10 cellular contexts compared by ENCODE assay signal in the genomic region with DNA sequence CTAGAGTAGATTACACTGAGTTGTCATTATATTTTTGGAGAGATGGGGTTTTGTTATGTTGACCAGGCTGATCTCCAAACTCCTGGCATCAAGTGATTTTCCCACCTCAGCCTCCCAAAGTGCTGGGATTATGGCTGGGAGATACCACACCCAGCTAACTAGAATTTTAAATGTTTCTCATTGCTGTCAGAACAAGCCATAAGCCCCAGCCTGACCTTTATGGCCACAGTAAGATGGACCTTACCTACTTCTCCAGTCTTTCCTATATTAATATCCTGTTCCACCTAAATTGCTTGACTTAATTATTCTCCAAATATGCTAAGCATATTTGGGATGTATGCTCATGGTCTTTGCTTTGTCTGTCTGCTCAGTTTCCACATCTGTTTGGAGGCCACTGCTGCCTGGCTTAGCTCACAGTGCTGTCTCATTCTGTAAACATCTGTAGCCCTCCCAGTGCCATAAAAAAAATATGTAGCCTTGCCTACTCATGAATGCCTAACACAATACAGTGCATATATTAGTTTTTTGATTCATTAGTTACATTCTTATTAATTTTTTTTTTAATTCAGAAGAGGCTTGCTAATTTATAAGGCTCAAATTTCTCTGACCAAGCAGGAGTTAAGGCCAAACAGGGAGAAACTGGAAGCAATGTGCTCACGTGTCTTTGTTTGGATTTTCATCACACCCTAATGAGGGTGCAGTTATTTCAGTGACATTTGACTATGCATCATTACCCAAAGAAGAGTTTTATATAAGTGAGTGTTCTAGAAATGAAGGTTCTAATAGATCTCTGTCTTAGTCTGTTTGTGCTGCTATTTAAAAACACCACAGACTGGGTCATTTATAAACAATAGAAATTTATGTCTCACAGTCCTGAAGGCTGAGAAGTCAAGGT. TPM values are rescaled to one million over a fixed set of nuclear protein-coding genes. Genes with fewer than 3 reads are reported as not detected.
DNase-seq lines count a peak whose midpoint lies in the region; ATAC-seq, FAIRE-seq and TF ChIP-seq lines count a peak whose summit lies in the region.
"Had no signal": no experiment of that assay in that cellular context is flagged by ENCODE, and none has a peak within 500 bp of the region (broad histone marks: within the 10 kb centered on the region; RNA-seq: fewer than 3 reads in every experiment).

No MANE protein-coding gene starts in this region.

- H3K27me3 Mint-ChIP-seq in activated naive CD4-positive, alpha-beta T cell treated with anti-CD3 and anti-CD28 coated beads, Interleukin-2, amount 10 ng/mL, durations not matched to agents 7 days and 5 days = no peaks in the 10 kb centered on the region
- no peaks in the 10 kb centered on the region for H3K27me3 Mint-ChIP-seq in astrocyte (ENCODE audit: low read depth, unreplicated experiment)
- H3K27me3 Mint-ChIP-seq in type B pancreatic cell = no peaks in the 10 kb centered on the region

- H3K27ac ChIP-seq in astrocyte (ENCODE audit: low read depth, low read length) = peak overlapping the region; percentile 51

- CTCF ChIA-PET in activated naive CD4-positive, alpha-beta T cell treated with anti-CD3 and anti-CD28 coated beads, Interleukin-2, amount 10 ng/mL, durations not matched to agents 7 days and 5 days (lab: Charles Lee) = no interaction called here

- H3K27ac Mint-ChIP-seq in activated naive CD4-positive, alpha-beta T cell treated with anti-CD3 and anti-CD28 coated beads, Interleukin-2, amount 10 ng/mL, durations not matched to agents 7 days and 5 days = peak overlapping the region; percentile 4
- H3K27ac Mint-ChIP-seq in astrocyte (ENCODE audit: unreplicated experiment) = peak overlapping the region; percentile 45
- H3K27ac Mint-ChIP-seq in type B pancreatic cell = peak overlapping the region; percentile 45

- no peaks in the 10 kb centered on the region for H4K20me1 ChIP-seq in astrocyte (ENCODE audit: insufficient read depth, low read length)

- FAIRE-seq in astrocyte (lab: Jason Lieb, UNC) = no peak

- no peak overlapping the region for H2AFZ ChIP-seq in astrocyte (ENCODE audit: low read depth, low read length)

- no peak for TF ChIP-seq CTCF in astrocyte (IDR thresholded peaks at IDR 0.05; ENCODE audit: insufficient read depth, low read depth, low read length)
- no peak for TF ChIP-seq CTCF in type B pancreatic cell (conservative IDR thresholded peaks at IDR 0.05)

- H3K36me3 Mint-ChIP-seq in activated naive CD4-positive, alpha-beta T cell treated with anti-CD3 and anti-CD28 coated beads, Interleukin-2, amount 10 ng/mL, durations not matched to agents 7 days and 5 days = peaks cover 12% of the 10 kb centered on the region
- peaks cover 7% of the 10 kb centered on the region for H3K36me3 Mint-ChIP-seq in astrocyte (ENCODE audit: low read depth, unreplicated experiment)
- peaks cover 4% of the 10 kb centered on the region for H3K36me3 Mint-ChIP-seq in type B pancreatic cell

- no peaks in the 10 kb centered on the region for H3K79me2 ChIP-seq in astrocyte (ENCODE audit: insufficient read depth, low read length)

- peaks cover 36% of the 10 kb centered on the region for H3K4me1 Mint-ChIP-seq in activated naive CD4-positive, alpha-beta T cell treated with anti-CD3 and anti-CD28 coated beads, Interleukin-2, amount 10 ng/mL, durations not matched to agents 7 days and 5 days
- H3K4me1 Mint-ChIP-seq in astrocyte (ENCODE audit: low read depth, unreplicated experiment) (peaks cover 10% of the 10 kb centered on the region), type B pancreatic cell (ENCODE audit: unreplicated experiment) (peaks cover 5% of the 10 kb centered on the region)

- peaks cover 2% of the 10 kb centered on the region for H3K9me3 ChIP-seq in astrocyte (ENCODE audit: insufficient read depth, low read depth, low read length)

- peak overlapping the region; percentile 29 for H3K4me2 ChIP-seq in astrocyte (ENCODE audit: low read length)

- H3K4me3 Mint-ChIP-seq in activated naive CD4-positive, alpha-beta T cell treated with anti-CD3 and anti-CD28 coated beads, Interleukin-2, amount 10 ng/mL, durations not matched to agents 7 days and 5 days = no peak overlapping the region
- H3K4me3 Mint-ChIP-seq in astrocyte (ENCODE audit: unreplicated experiment) (no peak overlapping the region), type B pancreatic cell (no peak overlapping the region)

- peaks cover 5% of the 10 kb centered on the region for H3K9me3 Mint-ChIP-seq in activated naive CD4-positive, alpha-beta T cell treated with anti-CD3 and anti-CD28 coated beads, Interleukin-2, amount 10 ng/mL, durations not matched to agents 7 days and 5 days
- H3K9me3 Mint-ChIP-seq in astrocyte (ENCODE audit: unreplicated experiment) (peaks cover 2% of the 10 kb centered on the region), type B pancreatic cell (no peaks in the 10 kb centered on the region)

- H3K27me3 ChIP-seq in astrocyte (ENCODE audit: insufficient read depth, low read length) = no peaks in the 10 kb centered on the region

- peaks cover 11% of the 10 kb centered on the region for H3K4me1 ChIP-seq in astrocyte (ENCODE audit: insufficient read depth, low read length)

- H3K9ac ChIP-seq in astrocyte (ENCODE audit: low read length) = peak overlapping the region; percentile 3

- no peak for ATAC-seq in HG03097 (IDR thresholded peaks at IDR 0.05; ENCODE audit: low FRiP score, unreplicated experiment)

- DNase-seq in activated naive CD4-positive, alpha-beta T cell treated with anti-CD3 and anti-CD28 coated beads, Interleukin-2, amount 10 ng/mL, durations not matched to agents 7 days and 5 days = no peak
- no peak for DNase-seq in activated naive CD4-positive, alpha-beta T cell treated with anti-CD3 and anti-CD28 coated beads, Interleukin-2, amount 50 U/mL, for 16 hours
- DNase-seq in astrocyte (ENCODE audit: low read depth) = peak; percentile 79
- peak; percentile 24 for DNase-seq in kidney tubule cell (ENCODE audit: low spot score)
- no peak for DNase-seq in type B pancreatic cell (ENCODE audit: extremely low spot score, unreplicated experiment)
- no peak for DNase-seq in NCI-H345 treated with DMSO at 0.1 percent for 48 hours (lab: John Stamatoyannopoulos, UW; ENCODE audit: unreplicated experiment)
- no peak for DNase-seq in ureter (ENCODE audit: low spot score)
- DNase-seq: C1 segment of cervical spinal cord, NCI-H1092 treated with DMSO at 0.1 percent for 48 hours had no signal

- no peak overlapping the region for H3K4me3 ChIP-seq in astrocyte (ENCODE audit: insufficient read depth, low read depth, low read length)

- H3K36me3 ChIP-seq in astrocyte (ENCODE audit: insufficient read depth, low read length) = no peaks in the 10 kb centered on the region

RNA-seq across cellular contexts. Expression of a gene that starts 45.3 kb away (rescaled TPM):
- total RNA-seq in astrocyte (101 and 110 TPM in 2 replicates), type B pancreatic cell (ENCODE audit: low replicate concordance) (59.0 and 65.6 TPM in 2 replicates), ureter (92.3 TPM)

Comparison
In these comparisons a context has a peak if more than half of its experiments do, and no peak if none do; other contexts are left out.
1. DNase-seq: peak in astrocyte (single experiment) and kidney tubule cell (single experiment); none in activated naive CD4-positive, alpha-beta T cell treated with anti-CD3 and anti-CD28 coated beads, Interleukin-2, amount 10 ng/mL, durations not matched to agents 7 days and 5 days (single experiment), activated naive CD4-positive, alpha-beta T cell treated with anti-CD3 and anti-CD28 coated beads, Interleukin-2, amount 50 U/mL, for 16 hours (single experiment), type B pancreatic cell (single experiment), NCI-H345 treated with DMSO at 0.1 percent for 48 hours (single experiment) and ureter (single experiment).
2. Peak in every context shown above with its lines, with median percentiles within 50 percentile points of each other: H3K27ac Mint-ChIP-seq.